1 cellular context compared by ENCODE assay signal in genomic region chr9:95511232-95511951, GRCh38.
TF ChIP-seq lines count a peak whose summit lies in the region.

No MANE protein-coding gene starts in this region.

TF ChIP-seq in SK-N-SH treated with all-trans-retinoic acid at 6 μM for 48 hours, 23 proteins besides CTCF, POLR2A, EP300 and RAD21 (continued from another document):
- TF ChIP-seq RARB (CRISPR knock-in tag; IDR thresholded peaks at IDR 0.05) (no peak), BACH2 (CRISPR knock-in tag; IDR thresholded peaks at IDR 0.05; ENCODE audit: borderline replicate concordance) (no peak)
